ENCODE assay signal across 19 cellular contexts in genomic region chr12:119319638-119320037, GRCh38. TPM values are rescaled to one million over a fixed set of nuclear protein-coding genes. Genes with fewer than 3 reads are reported as not detected.
A peak's percentile ranks its signal among the peaks of the same experiment; 100 is the strongest.
DNase-seq lines count a peak whose midpoint lies in the region; ATAC-seq and TF ChIP-seq lines count a peak whose summit lies in the region.
"Had no signal": no experiment of that assay in that cellular context is flagged by ENCODE, and none has a peak within 500 bp of the region (broad histone marks: within the 10 kb centered on the region; RNA-seq: fewer than 3 reads in every experiment).

No MANE protein-coding gene starts in this region.

- no peak overlapping the region for H3K4me2 ChIP-seq in hepatocyte
- H3K4me2 ChIP-seq: BLaER1 treated with 17β-estradiol and CSF1 and Interleukin-3, amounts not matched to agents 10 nM and 100 nM had no signal

- DNase-seq in NCI-H526 (lab: John Stamatoyannopoulos, UW): peak; percentile 31 to 43
- DNase-seq in NCI-H526 treated with DMSO at 0.1 percent for 48 hours (lab: John Stamatoyannopoulos, UW): no peak
- DNase-seq in NCI-H69 (lab: John Stamatoyannopoulos, UW): peak; percentile 23
- peak; percentile 34 for DNase-seq in hepatocyte (ENCODE audit: low spot score)
- DNase-seq in gastrocnemius medialis: peak; percentile 6 to 13
- no peak for DNase-seq in omental fat pad (ENCODE audit: low spot score)
- DNase-seq in globus pallidus (ENCODE audit: low spot score): no peak
- no peak for DNase-seq in mucosa of gallbladder (ENCODE audit: low spot score)
- DNase-seq: CD8-positive, alpha-beta memory T cell; DND-41; H9; Karpas-422; MM.1S; NCI-H1105; NCI-H1694; NCI-H345 had no signal

- no peak for TF ChIP-seq POLR2A in gastrocnemius medialis (IDR thresholded peaks at IDR 0.05)

- in situ Hi-C loops in gastrocnemius medialis (cut with MboI; ENCODE audit: low sequenced_read_pairs in 4 of 4): no loop called here

- ATAC-seq in gastrocnemius medialis: peak in 1 of 2 donors; percentile 65
- ATAC-seq in omental fat pad (ENCODE audit: low FRiP score): no peak
- ATAC-seq: Panc1 had no signal

- no peaks in the 10 kb centered on the region for H3K36me3 ChIP-seq in hepatocyte (replicated peaks; ENCODE audit: insufficient read depth, low read depth)
- no peaks in the 10 kb centered on the region for H3K36me3 ChIP-seq in gastrocnemius medialis
- H3K36me3 ChIP-seq: BLaER1 treated with 17β-estradiol and CSF1 and Interleukin-3, amounts not matched to agents 10 nM and 100 nM had no signal

- TF ChIP-seq CTCF in hepatocyte (IDR thresholded peaks at IDR 0.05; ENCODE audit: poor library complexity) (no peak), gastrocnemius medialis (IDR thresholded peaks at IDR 0.05 in 4 of 5, conservative IDR thresholded peaks at IDR 0.05 in 1 of 5) (no peak), omental fat pad (IDR thresholded peaks at IDR 0.05) (no peak)

- H3K27me3 ChIP-seq in hepatocyte (no peaks in the 10 kb centered on the region), gastrocnemius medialis (no peaks in the 10 kb centered on the region)
- H3K27me3 ChIP-seq: BLaER1 treated with 17β-estradiol and CSF1 and Interleukin-3, amounts not matched to agents 10 nM and 100 nM had no signal

- H3K79me2 ChIP-seq in hepatocyte: no peaks in the 10 kb centered on the region

- intact Hi-C loops in gastrocnemius medialis (cut with DNase I; ENCODE audit: low total_unique reads): no loop called here

- H3K9me2 ChIP-seq in hepatocyte (replicated peaks; ENCODE audit: insufficient read depth): no peaks in the 10 kb centered on the region

- H2AFZ ChIP-seq in hepatocyte: no peak overlapping the region

- H3K27ac ChIP-seq in hepatocyte: no peak overlapping the region
- H3K27ac ChIP-seq in gastrocnemius medialis: no peak overlapping the region
- H3K27ac ChIP-seq: BLaER1 treated with 17β-estradiol and CSF1 and Interleukin-3, amounts not matched to agents 10 nM and 100 nM had no signal

- no peaks in the 10 kb centered on the region for H3K4me1 ChIP-seq in hepatocyte (ENCODE audit: insufficient read depth)
- H3K4me1 ChIP-seq in gastrocnemius medialis: peaks cover 0 to 2% of the 10 kb centered on the region in 2 donors

- H3K9me3 ChIP-seq in hepatocyte (ENCODE audit: low read depth) (no peaks in the 10 kb centered on the region), gastrocnemius medialis (no peaks in the 10 kb centered on the region)

- no peaks in the 10 kb centered on the region for H4K20me1 ChIP-seq in hepatocyte (ENCODE audit: insufficient read depth, poor library complexity, severe bottlenecking)
- H4K20me1 ChIP-seq: BLaER1 treated with 17β-estradiol and CSF1 and Interleukin-3, amounts not matched to agents 10 nM and 100 nM had no signal

- H3K4me3 ChIP-seq in hepatocyte: no peak overlapping the region
- H3K4me3 ChIP-seq in gastrocnemius medialis: no peak overlapping the region
- H3K4me3 ChIP-seq: BLaER1 treated with 17β-estradiol and CSF1 and Interleukin-3, amounts not matched to agents 10 nM and 100 nM had no signal

- 78% methylated on average over 2 of the region's 2 CpGs for WGBS in hepatocyte (ENCODE audit: low lambda C conversion rate, missing lambda C conversion rate)

RNA-seq across cellular contexts. Expression of gene CCDC60, which starts 14.9 kb away (rescaled TPM):
- total RNA-seq in hepatocyte: 0.24 and 0.47 TPM in 2 replicates
- polyA plus RNA-seq in hepatocyte: 0.43 TPM in 1 of 2 replicates, not detected in the other
- total RNA-seq in gastrocnemius medialis: not detected
- not detected for total RNA-seq in omental fat pad
- not detected for total RNA-seq in mucosa of gallbladder
- total RNA-seq: A172; CD8-positive, alpha-beta memory T cell had no signal
- polyA plus RNA-seq: CD8-positive, alpha-beta memory T cell had no signal

Comparison
In these comparisons a context has a peak if more than half of its experiments do, and no peak if none do; other contexts are left out.
1. DNase-seq: peak in NCI-H526 (2 of 2), NCI-H69 (single experiment), hepatocyte (single experiment) and gastrocnemius medialis (2 of 2); none in NCI-H526 treated with DMSO at 0.1 percent for 48 hours (single experiment), omental fat pad (single experiment), globus pallidus (single experiment) and mucosa of gallbladder (single experiment).